10 cellular contexts compared by ENCODE assay signal in genomic region chr5:163306421-163306820, GRCh38.
DNase-seq lines count a peak whose midpoint lies in the region; ATAC-seq and TF ChIP-seq lines count a peak whose summit lies in the region.
"Had no signal": no experiment of that assay in that cellular context is flagged by ENCODE, and none has a peak within 500 bp of the region (broad histone marks: within the 10 kb centered on the region; RNA-seq: fewer than 3 reads in every experiment).

No MANE protein-coding gene starts in this region.

- H3K27ac ChIP-seq in MM.1S (ENCODE audit: low read length), result no peak overlapping the region

- H3K4me3 ChIP-seq in MM.1S (ENCODE audit: low read length) (no peak overlapping the region), cardiac fibroblast (replicated peaks in 1 of 2; ENCODE audit: low read depth in 2 of 2, low read length in 2 of 2) (no peak overlapping the region), foreskin fibroblast (ENCODE audit: low read depth in 1 of 2, low read length in 2 of 2) (no peak overlapping the region)

- no peaks in the 10 kb centered on the region for H3K79me2 ChIP-seq in MM.1S (ENCODE audit: low read length)

- no peak overlapping the region for H3K4me3 Mint-ChIP-seq in osteocyte (ENCODE audit: unreplicated experiment)

- ATAC-seq in GM18502 (IDR thresholded peaks at IDR 0.05; ENCODE audit: poor library complexity, unreplicated experiment), result peak; percentile 59
- ATAC-seq in left colon, result no peak

- H4K20me1 ChIP-seq in MM.1S (ENCODE audit: insufficient read depth, low read length), result no peaks in the 10 kb centered on the region

- peaks cover 18% of the 10 kb centered on the region for H3K27me3 Mint-ChIP-seq in osteocyte (ENCODE audit: unreplicated experiment)

- no peaks in the 10 kb centered on the region for H3K36me3 ChIP-seq in MM.1S (replicated peaks; ENCODE audit: insufficient read depth, low read length)

- no peaks in the 10 kb centered on the region for H3K9me2 ChIP-seq in MM.1S (replicated peaks; ENCODE audit: insufficient read depth, low read length)

- no peaks in the 10 kb centered on the region for H3K4me1 Mint-ChIP-seq in osteocyte (ENCODE audit: unreplicated experiment)

- H3K36me3 Mint-ChIP-seq in osteocyte (ENCODE audit: unreplicated experiment), result no peaks in the 10 kb centered on the region

- peaks cover 7% of the 10 kb centered on the region for H3F3A ChIP-seq in MM.1S (ENCODE audit: insufficient read depth, low read length)

- no peaks in the 10 kb centered on the region for H3K27me3 ChIP-seq in MM.1S (replicated peaks; ENCODE audit: insufficient read depth, low read length)

- TF ChIP-seq CTCF in MM.1S (IDR thresholded peaks at IDR 0.05; ENCODE audit: low read length), result peak; percentile 55
- peak; percentile 40 for TF ChIP-seq CTCF in cardiac fibroblast (IDR thresholded peaks at IDR 0.05; ENCODE audit: low read depth, low read length)
- peak; percentile 35 for TF ChIP-seq CTCF in osteocyte (IDR thresholded peaks at IDR 0.05)
- TF ChIP-seq CTCF in foreskin fibroblast (IDR thresholded peaks at IDR 0.05; ENCODE audit: low read depth, low read length), result no peak

- no peak overlapping the region for H2AFZ ChIP-seq in MM.1S (ENCODE audit: low read length)

- intact Hi-C loops in left colon (cut with DNase I, micrococcal nuclease), result no loop called here

- H3K27ac Mint-ChIP-seq in osteocyte (ENCODE audit: unreplicated experiment), result no peak overlapping the region

- no peak overlapping the region for H3K9ac ChIP-seq in MM.1S (ENCODE audit: low read length)

- no peaks in the 10 kb centered on the region for H3K9me3 Mint-ChIP-seq in osteocyte (ENCODE audit: unreplicated experiment)

- H3K9me3 ChIP-seq in MM.1S (replicated peaks; ENCODE audit: insufficient read depth, low read length), result no peaks in the 10 kb centered on the region

- peaks cover 18% of the 10 kb centered on the region for H3K4me1 ChIP-seq in MM.1S (ENCODE audit: low read length)

- DNase-seq in MM.1S, result peak; percentile 14
- peak; percentile 47 to 48 for DNase-seq in cardiac fibroblast (ENCODE audit: low read depth in 2 of 2)
- no peak for DNase-seq in osteocyte (ENCODE audit: extremely low spot score, unreplicated experiment)
- DNase-seq in left colon, result no peak
- no peak for DNase-seq in activated CD4-positive, alpha-beta T cell treated with anti-CD3 and anti-CD28 coated beads for 1 hour
- DNase-seq in foreskin fibroblast, result no peak
- no peak for DNase-seq in activated CD4-positive, CD25-positive, alpha-beta regulatory T cell treated with anti-CD3 and anti-CD28 coated beads, Interleukin-2, amount 50 U/mL, for 72 hours
- DNase-seq: NCI-H187, posterior cingulate gyrus had no signal

- H3K4me2 ChIP-seq in MM.1S (ENCODE audit: low read depth, low read length), result no peak overlapping the region

Comparison
In these comparisons a context has a peak if more than half of its experiments do, and no peak if none do; other contexts are left out.
1. DNase-seq: peak in MM.1S (single experiment) and cardiac fibroblast (2 of 2); none in osteocyte (single experiment), left colon (0 of 2), activated CD4-positive, alpha-beta T cell treated with anti-CD3 and anti-CD28 coated beads for 1 hour (single experiment), foreskin fibroblast (0 of 2) and activated CD4-positive, CD25-positive, alpha-beta regulatory T cell treated with anti-CD3 and anti-CD28 coated beads, Interleukin-2, amount 50 U/mL, for 72 hours (single experiment).